Comparison of ENCODE assay signal across 36 cellular contexts in genomic region chr20:38204936-38205435, GRCh38. TPM values are rescaled to one million over a fixed set of nuclear protein-coding genes. Genes with fewer than 3 reads are reported as not detected.
"Had no signal": no experiment of that assay in that cellular context is flagged by ENCODE, and none has a peak within 500 bp of the region (broad histone marks: within the 10 kb centered on the region; RNA-seq: fewer than 3 reads in every experiment).

No MANE protein-coding gene starts in this region.

- H3K27ac ChIP-seq: adrenal gland, body of pancreas, breast epithelium, SJSA1, VCaP had no signal

- H3K36me3 Mint-ChIP-seq: activated CD4-positive, alpha-beta memory T cell treated with anti-CD3 and anti-CD28 coated beads for 36 hours; activated naive CD4-positive, alpha-beta T cell treated with anti-CD3 and anti-CD28 coated beads, Interleukin-2, amount 50 U/mL, for 72 hours had no signal

- H3K9me2 ChIP-seq: SK-N-SH had no signal

- DNase-seq: activated B cell treated with CpG ODN at 0.5 μM for 24 hours; activated CD4-positive, alpha-beta memory T cell treated with anti-CD3 and anti-CD28 coated beads for 36 hours; activated CD4-positive, alpha-beta T cell treated with anti-CD3 and anti-CD28 coated beads for 4 hours; activated CD4-positive, alpha-beta T cell treated with anti-CD3 and anti-CD28 coated beads, Interleukin-2, amount 50 U/mL, for 1 hour; activated CD4-positive, CD25-positive, alpha-beta regulatory T cell treated with anti-CD3 and anti-CD28 coated beads, Interleukin-2, amount 50 U/mL, for 72 hours; activated CD8-positive, alpha-beta memory T cell treated with anti-CD3 and anti-CD28 coated beads, Interleukin-2, amount 50 U/mL, for 4 hours; activated gamma-delta T cell treated with Interleukin-2 at 50 U/mL for 16 hours; activated naive CD4-positive, alpha-beta T cell treated with anti-CD3 and anti-CD28 coated beads for 36 hours; activated T-cell treated with anti-CD3 and anti-CD28 coated beads for 4 hours; activated T-cell treated with anti-CD3 and anti-CD28 coated beads, Interleukin-2, amount 50 U/mL, for 4 hours; adrenal gland; body of pancreas; Karpas-422; KBM-7; MG63; NCI-H1048; NCI-H1105 treated with DMSO at 0.1 percent for 48 hours; NCI-H1436; NCI-H187; NCI-H2029 treated with DMSO at 0.1 percent for 48 hours; NCI-H2107; NCI-H2171; NCI-H510A; NCI-H526; NCI-H748 treated with DMSO at 0.1 percent for 48 hours; RPMI8226; SHP77 treated with DMSO at 0.1 percent for 48 hours; SK-N-SH had no signal

- H3K4me3 ChIP-seq: adrenal gland, body of pancreas, breast epithelium, MG63, SJSA1 had no signal

- H3K4me3 Mint-ChIP-seq: activated B cell treated with CpG ODN at 0.5 μM for 24 hours; activated CD4-positive, alpha-beta memory T cell treated with anti-CD3 and anti-CD28 coated beads for 36 hours; activated naive CD4-positive, alpha-beta T cell treated with anti-CD3 and anti-CD28 coated beads for 36 hours; activated T-cell treated with anti-CD3 and anti-CD28 coated beads, Interleukin-2, amount 50 U/mL, for 4 hours; activated T-helper 1 cell treated with anti-CD3 and anti-CD28 coated beads, Interleukin-12 subunit alpha, Interleukin-12 subunit beta, Interleukin-2, Interleukin-4 antibody, amounts not matched to agents 30 ng/mL and 10 ng/mL and 1 ng/mL, durations not matched to agents 14 hours and 24 hours and 36 hours; T-helper 1 cell treated with Interleukin-12 subunit alpha and Interleukin-12 subunit beta and Interleukin-4 antibody, amounts not matched to agents 30 μg/mL and 1 μg/mL, for 36 hours; T-helper 2 cell treated with Interferon-gamma antibody and Interleukin-4, amounts not matched to agents 5 μg/mL and 100 μg/mL, for 36 hours had no signal

- H3K4me1 Mint-ChIP-seq: activated B cell treated with CpG ODN at 0.5 μM for 24 hours had no signal

- H3K9me3 Mint-ChIP-seq: activated B cell treated with CpG ODN at 0.5 μM for 24 hours; activated CD4-positive, alpha-beta memory T cell treated with anti-CD3 and anti-CD28 coated beads for 36 hours; activated naive CD4-positive, alpha-beta T cell treated with anti-CD3 and anti-CD28 coated beads for 36 hours; activated naive CD4-positive, alpha-beta T cell treated with anti-CD3 and anti-CD28 coated beads, Interleukin-2, amount 50 U/mL, for 72 hours; activated T-cell treated with anti-CD3 and anti-CD28 coated beads, Interleukin-2, amount 50 U/mL, for 4 hours; activated T-helper 1 cell treated with anti-CD3 and anti-CD28 coated beads, Interleukin-12 subunit alpha, Interleukin-12 subunit beta, Interleukin-2, Interleukin-4 antibody, amounts not matched to agents 30 ng/mL and 10 ng/mL and 1 ng/mL, durations not matched to agents 14 hours and 24 hours and 36 hours; T-helper 1 cell treated with Interleukin-12 subunit alpha and Interleukin-12 subunit beta and Interleukin-4 antibody, amounts not matched to agents 30 μg/mL and 1 μg/mL, for 36 hours; T-helper 2 cell treated with Interferon-gamma antibody and Interleukin-4, amounts not matched to agents 5 μg/mL and 100 μg/mL, for 36 hours had no signal

- H3K27me3 ChIP-seq: adrenal gland, body of pancreas, MG63, SJSA1 had no signal

- ATAC-seq: activated naive CD4-positive, alpha-beta T cell treated with anti-CD3 and anti-CD28 coated beads, Interleukin-2, amount 50 U/mL, for 72 hours; activated T-cell treated with anti-CD3 and anti-CD28 coated beads, Interleukin-2, amount 50 U/mL, for 4 hours; body of pancreas; Panc1 had no signal

- H3K4me1 ChIP-seq: adrenal gland, body of pancreas, breast epithelium had no signal

- H3K4me2 ChIP-seq: SK-N-SH had no signal

- H3K36me3 ChIP-seq: adrenal gland, breast epithelium, MG63, SJSA1 had no signal

- H3K27ac Mint-ChIP-seq: activated B cell treated with CpG ODN at 0.5 μM for 24 hours; activated CD4-positive, alpha-beta memory T cell treated with anti-CD3 and anti-CD28 coated beads for 36 hours; activated naive CD4-positive, alpha-beta T cell treated with anti-CD3 and anti-CD28 coated beads for 36 hours; activated naive CD4-positive, alpha-beta T cell treated with anti-CD3 and anti-CD28 coated beads, Interleukin-2, amount 50 U/mL, for 72 hours; activated T-helper 1 cell treated with anti-CD3 and anti-CD28 coated beads, Interleukin-12 subunit alpha, Interleukin-12 subunit beta, Interleukin-2, Interleukin-4 antibody, amounts not matched to agents 30 ng/mL and 10 ng/mL and 1 ng/mL, durations not matched to agents 14 hours and 24 hours and 36 hours; T-helper 1 cell treated with Interleukin-12 subunit alpha and Interleukin-12 subunit beta and Interleukin-4 antibody, amounts not matched to agents 30 μg/mL and 1 μg/mL, for 36 hours; T-helper 2 cell treated with Interferon-gamma antibody and Interleukin-4, amounts not matched to agents 5 μg/mL and 100 μg/mL, for 36 hours had no signal

RNA-seq across cellular contexts. Expression of gene TGM2, which starts 39.9 kb away (rescaled TPM):
- total RNA-seq: activated CD4-positive, alpha-beta memory T cell treated with anti-CD3 and anti-CD28 coated beads for 36 hours; activated naive CD4-positive, alpha-beta T cell treated with anti-CD3 and anti-CD28 coated beads for 36 hours; activated T-helper 1 cell treated with anti-CD3 and anti-CD28 coated beads, Interleukin-12 subunit alpha, Interleukin-12 subunit beta, Interleukin-2, Interleukin-4 antibody, amounts not matched to agents 30 ng/mL and 10 ng/mL and 1 ng/mL, durations not matched to agents 14 hours and 24 hours and 36 hours had no signal

RNA-seq across cellular contexts. Expression of gene KIAA1755, which starts 55.5 kb away (rescaled TPM):
- total RNA-seq: activated B cell treated with CpG ODN at 0.5 μM for 24 hours; activated CD4-positive, alpha-beta memory T cell treated with anti-CD3 and anti-CD28 coated beads for 36 hours; activated naive CD4-positive, alpha-beta T cell treated with anti-CD3 and anti-CD28 coated beads for 36 hours; activated naive CD4-positive, alpha-beta T cell treated with anti-CD3 and anti-CD28 coated beads, Interleukin-2, amount 50 U/mL, for 72 hours; activated T-cell treated with anti-CD3 and anti-CD28 coated beads, Interleukin-2, amount 50 U/mL, for 4 hours; activated T-helper 1 cell treated with anti-CD3 and anti-CD28 coated beads, Interleukin-12 subunit alpha, Interleukin-12 subunit beta, Interleukin-2, Interleukin-4 antibody, amounts not matched to agents 30 ng/mL and 10 ng/mL and 1 ng/mL, durations not matched to agents 14 hours and 24 hours and 36 hours had no signal
